In the genomic region with DNA sequence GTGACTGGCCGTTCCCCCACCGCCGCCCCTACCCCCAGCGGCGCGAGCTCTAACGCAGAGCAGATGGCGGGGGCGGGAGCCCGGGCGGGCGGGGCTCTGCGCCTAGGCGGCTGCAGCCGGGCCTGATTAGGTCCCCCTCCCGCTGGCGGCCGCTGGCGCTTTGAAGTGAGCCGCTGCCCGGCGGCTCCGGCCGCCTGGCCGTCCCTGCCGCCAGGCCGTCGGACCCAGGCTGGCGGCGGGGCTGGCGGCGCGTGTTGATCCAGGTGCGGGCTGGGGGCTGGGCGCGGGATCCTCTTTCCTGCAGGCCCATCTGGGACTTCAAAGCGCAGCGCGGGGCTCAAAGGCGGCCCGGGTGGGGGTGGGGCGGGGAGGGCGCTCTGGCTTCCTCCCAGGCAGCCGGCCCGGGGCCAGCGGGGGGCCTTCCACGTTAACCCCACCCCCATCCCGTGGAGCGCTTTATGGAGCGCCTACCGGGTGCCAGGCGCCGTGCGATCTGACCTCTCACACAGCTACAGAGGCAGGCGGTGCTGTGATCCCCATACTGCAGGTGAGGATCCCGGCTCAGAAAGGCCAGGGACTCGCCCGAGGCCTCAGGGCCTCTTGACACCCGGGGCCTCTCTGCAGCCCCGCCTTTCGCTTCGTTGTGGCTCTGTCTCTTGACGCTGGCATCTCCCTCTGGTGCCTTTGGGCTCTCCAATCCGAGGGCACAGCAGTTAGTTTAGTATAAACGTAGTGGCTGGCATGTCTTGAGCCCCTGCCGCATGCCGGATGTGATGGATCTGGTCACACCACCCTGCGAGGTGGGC, we compare ENCODE assay signal across 8 cellular contexts.
A peak's percentile ranks its signal among the peaks of the same experiment; 100 is the strongest.
DNase-seq lines count a peak whose midpoint lies in the region; ATAC-seq and TF ChIP-seq lines count a peak whose summit lies in the region.

No MANE protein-coding gene starts in this region.

- ATAC-seq in GM21423 (IDR thresholded peaks at IDR 0.05; ENCODE audit: unreplicated experiment) (no peak), HG02610 (IDR thresholded peaks at IDR 0.05; ENCODE audit: unreplicated experiment) (no peak)

- H3K27me3 Mint-ChIP-seq in T-helper 1 cell treated with Interleukin-12 subunit alpha and Interleukin-12 subunit beta and Interleukin-4 antibody, amounts not matched to agents 30 μg/mL and 1 μg/mL, for 36 hours (ENCODE audit: low read depth), result peaks cover 43% of the 10 kb centered on the region
- H3K27me3 Mint-ChIP-seq in neural crest cell (ENCODE audit: low read depth), result peaks cover 6% of the 10 kb centered on the region

- TF ChIP-seq CTCF in coronary artery (IDR thresholded peaks at IDR 0.05) (no peak), neural crest cell (conservative IDR thresholded peaks at IDR 0.05) (no peak)

- H3K36me3 Mint-ChIP-seq in T-helper 1 cell treated with Interleukin-12 subunit alpha and Interleukin-12 subunit beta and Interleukin-4 antibody, amounts not matched to agents 30 μg/mL and 1 μg/mL, for 36 hours (ENCODE audit: low read depth), result no peaks in the 10 kb centered on the region
- no peaks in the 10 kb centered on the region for H3K36me3 Mint-ChIP-seq in neural crest cell (ENCODE audit: low read depth)

- peaks cover 4% of the 10 kb centered on the region for H3K4me1 Mint-ChIP-seq in T-helper 1 cell treated with Interleukin-12 subunit alpha and Interleukin-12 subunit beta and Interleukin-4 antibody, amounts not matched to agents 30 μg/mL and 1 μg/mL, for 36 hours (ENCODE audit: low read depth)
- H3K4me1 Mint-ChIP-seq in neural crest cell, result peaks cover 81% of the 10 kb centered on the region

- DNase-seq in T-helper 1 cell, result no peak
- DNase-seq in NCI-H510A treated with DMSO at 0.1 percent for 48 hours (lab: John Stamatoyannopoulos, UW), result peak; percentile 91
- DNase-seq in coronary artery (ENCODE audit: low spot score), result no peak
- DNase-seq in neural crest cell (ENCODE audit: low read depth, low spot score), result peak; percentile 53
- DNase-seq in SW 1271 (lab: John Stamatoyannopoulos, UW), result no peak

- no peak overlapping the region for H3K27ac Mint-ChIP-seq in T-helper 1 cell treated with Interleukin-12 subunit alpha and Interleukin-12 subunit beta and Interleukin-4 antibody, amounts not matched to agents 30 μg/mL and 1 μg/mL, for 36 hours
- no peak overlapping the region for H3K27ac Mint-ChIP-seq in neural crest cell (ENCODE audit: unreplicated experiment)

- no peak overlapping the region for H3K27ac ChIP-seq in coronary artery

- no peaks in the 10 kb centered on the region for H3K9me3 Mint-ChIP-seq in T-helper 1 cell treated with Interleukin-12 subunit alpha and Interleukin-12 subunit beta and Interleukin-4 antibody, amounts not matched to agents 30 μg/mL and 1 μg/mL, for 36 hours
- peaks cover 2% of the 10 kb centered on the region for H3K9me3 Mint-ChIP-seq in neural crest cell

- peak overlapping the region; percentile 9 for H3K4me3 Mint-ChIP-seq in T-helper 1 cell treated with Interleukin-12 subunit alpha and Interleukin-12 subunit beta and Interleukin-4 antibody, amounts not matched to agents 30 μg/mL and 1 μg/mL, for 36 hours
- peak overlapping the region; percentile 82 for H3K4me3 Mint-ChIP-seq in neural crest cell

- peak overlapping the region; percentile 58 for H3K4me3 ChIP-seq in coronary artery

Comparison
In these comparisons a context has a peak if more than half of its experiments do, and no peak if none do; other contexts are left out.
1. DNase-seq: peak in NCI-H510A treated with DMSO at 0.1 percent for 48 hours (single experiment) and neural crest cell (single experiment); none in T-helper 1 cell (0 of 5), coronary artery (single experiment) and SW 1271 (0 of 2).